In genomic region chr3:145307272-145307671, GRCh38 we compare ENCODE assay signal across 9 cellular contexts.
"Had no signal": no experiment of that assay in that cellular context is flagged by ENCODE, and none has a peak within 500 bp of the region (broad histone marks: within the 10 kb centered on the region; RNA-seq: fewer than 3 reads in every experiment).

No MANE protein-coding gene starts in this region.

- H3K4me2 ChIP-seq: KMS-11 had no signal

- H3K9ac ChIP-seq: GM23248, KMS-11 had no signal

- H3K27ac ChIP-seq: GM23248, KMS-11 had no signal

- H2AFZ ChIP-seq: GM23248 had no signal

- FAIRE-seq: H54, HTR-8/SVneo had no signal

- DNase-seq: GM23248, GOT3, H9, HCEC 1CT, Karpas-422, KBM-7 had no signal

- H3K4me3 ChIP-seq: GM23248 had no signal
